ENCODE assay signal across 25 cellular contexts in genomic region chr17:78589031-78589675, GRCh38. TPM values are rescaled to one million over a fixed set of nuclear protein-coding genes. Genes with fewer than 3 reads are reported as not detected.
DNase-seq lines count a peak whose midpoint lies in the region; ATAC-seq and TF ChIP-seq lines count a peak whose summit lies in the region.
"Had no signal": no experiment of that assay in that cellular context is flagged by ENCODE, and none has a peak within 500 bp of the region (broad histone marks: within the 10 kb centered on the region; RNA-seq: fewer than 3 reads in every experiment).

No MANE protein-coding gene starts in this region.

- H2AFZ ChIP-seq in hepatocyte (no peak overlapping the region), smooth muscle cell (ENCODE audit: low read depth) (no peak overlapping the region)

- H3K4me1 ChIP-seq in BLaER1 treated with 17β-estradiol and CSF1 and Interleukin-3, amounts not matched to agents 10 nM and 100 nM = peaks cover 65 to 90% (median 80%) of the 10 kb centered on the region in 10 experiments
- H3K4me1 ChIP-seq in RWPE2 (ENCODE audit: insufficient read depth, poor library complexity, severe bottlenecking) (peaks cover 21% of the 10 kb centered on the region), hepatocyte (ENCODE audit: insufficient read depth) (peaks cover 18% of the 10 kb centered on the region), smooth muscle cell (ENCODE audit: low read depth) (peaks cover 4% of the 10 kb centered on the region)

- WGBS in hepatocyte (ENCODE audit: low lambda C conversion rate, missing lambda C conversion rate) = 90% methylated on average over 18 of the region's 18 CpGs
- WGBS in smooth muscle cell (ENCODE audit: low lambda C conversion rate) = 73% methylated on average over 18 of the region's 18 CpGs

- peak overlapping the region; percentile 86 to 98 (median 95); a peak in 20 of 22 replicates for H3K27ac ChIP-seq in BLaER1 treated with 17β-estradiol and CSF1 and Interleukin-3, amounts not matched to agents 10 nM and 100 nM
- peak overlapping the region; percentile 98 for H3K27ac ChIP-seq in RWPE2 (ENCODE audit: poor library complexity, severe bottlenecking)
- peak overlapping the region; percentile 34 for H3K27ac ChIP-seq in hepatocyte
- peak overlapping the region; percentile 44 for H3K27ac ChIP-seq in smooth muscle cell (ENCODE audit: low read depth)
- H3K27ac ChIP-seq: C4-2B, SK-N-MC had no signal

- no peaks in the 10 kb centered on the region for H3K27me3 ChIP-seq in BLaER1 treated with 17β-estradiol and CSF1 and Interleukin-3, amounts not matched to agents 10 nM and 100 nM
- H3K27me3 ChIP-seq in RWPE2 (ENCODE audit: insufficient read depth, poor library complexity, severe bottlenecking) (no peaks in the 10 kb centered on the region), hepatocyte (no peaks in the 10 kb centered on the region), smooth muscle cell (ENCODE audit: low read depth) (no peaks in the 10 kb centered on the region)

- TF ChIP-seq CTCF in RWPE2 (IDR thresholded peaks at IDR 0.05; ENCODE audit: poor library complexity, severe bottlenecking) = no peak
- no peak for TF ChIP-seq CTCF in hepatocyte (IDR thresholded peaks at IDR 0.05; ENCODE audit: poor library complexity)
- TF ChIP-seq CTCF in smooth muscle cell (IDR thresholded peaks at IDR 0.05; ENCODE audit: borderline replicate concordance, insufficient read depth, poor library complexity, severe bottlenecking) = no peak

- no peak for ATAC-seq in RWPE2 (ENCODE audit: low read depth)
- ATAC-seq: GM12878, HCT116 had no signal

- H3K9me2 ChIP-seq in hepatocyte (replicated peaks; ENCODE audit: insufficient read depth) = no peaks in the 10 kb centered on the region

- H3K9me3 ChIP-seq in BLaER1 treated with 17β-estradiol and CSF1 and Interleukin-3, amounts not matched to agents 10 nM and 100 nM (replicated peaks in 1 of 11) = peaks cover 0 to 8% (median 0%) of the 10 kb centered on the region in 11 experiments; a peak in 4 of 22 replicates
- H3K9me3 ChIP-seq in RWPE2 (ENCODE audit: severe bottlenecking) = no peaks in the 10 kb centered on the region
- no peaks in the 10 kb centered on the region for H3K9me3 ChIP-seq in hepatocyte (ENCODE audit: low read depth)
- no peaks in the 10 kb centered on the region for H3K9me3 ChIP-seq in smooth muscle cell (replicated peaks; ENCODE audit: low read depth)

- H4K20me1 ChIP-seq in BLaER1 treated with 17β-estradiol and CSF1 and Interleukin-3, amounts not matched to agents 10 nM and 100 nM = no peaks in the 10 kb centered on the region
- no peaks in the 10 kb centered on the region for H4K20me1 ChIP-seq in hepatocyte (ENCODE audit: insufficient read depth, poor library complexity, severe bottlenecking)
- no peaks in the 10 kb centered on the region for H4K20me1 ChIP-seq in smooth muscle cell (ENCODE audit: low read depth)

- no peak for DNase-seq in RWPE2 (ENCODE audit: low spot score)
- no peak for DNase-seq in hepatocyte (ENCODE audit: low spot score)
- DNase-seq in smooth muscle cell (lab: John Stamatoyannopoulos, UW; ENCODE audit: unreplicated experiment) = no peak
- DNase-seq in KG1 (lab: John Stamatoyannopoulos, UW) = no peak
- no peak for DNase-seq in NCI-H748 treated with DMSO at 0.1 percent for 48 hours (lab: John Stamatoyannopoulos, UW)
- DNase-seq in NCI-H2081 (lab: John Stamatoyannopoulos, UW) = no peak
- DNase-seq: AML-193, DMS 273 treated with DMSO at 0.1 percent for 48 hours, DMS79, EL, GDM1, Kasumi-1, NCI-H1092 treated with DMSO at 0.1 percent for 48 hours, NCI-H1436, NCI-H187, NCI-H2107, NCI-H446, NCI-H524 treated with DMSO at 0.1 percent for 48 hours, SIG-M5 had no signal

- peak overlapping the region in 9 of 11 experiments; percentile 71 to 88 (median 82); a peak in 17 of 22 replicates for H3K9ac ChIP-seq in BLaER1 treated with 17β-estradiol and CSF1 and Interleukin-3, amounts not matched to agents 10 nM and 100 nM
- no peak overlapping the region for H3K9ac ChIP-seq in smooth muscle cell (ENCODE audit: low read depth)

- H3K79me2 ChIP-seq in hepatocyte (no peaks in the 10 kb centered on the region), smooth muscle cell (ENCODE audit: low read depth) (no peaks in the 10 kb centered on the region)

- no peak overlapping the region for H3K4me3 ChIP-seq in BLaER1 treated with 17β-estradiol and CSF1 and Interleukin-3, amounts not matched to agents 10 nM and 100 nM
- H3K4me3 ChIP-seq in RWPE2 (ENCODE audit: severe bottlenecking) = no peak overlapping the region
- H3K4me3 ChIP-seq in hepatocyte = no peak overlapping the region
- no peak overlapping the region for H3K4me3 ChIP-seq in smooth muscle cell
- H3K4me3 ChIP-seq: GM12878, SK-N-MC had no signal

- no peaks in the 10 kb centered on the region for H3K36me3 ChIP-seq in BLaER1 treated with 17β-estradiol and CSF1 and Interleukin-3, amounts not matched to agents 10 nM and 100 nM
- H3K36me3 ChIP-seq in RWPE2 (ENCODE audit: low read depth) = no peaks in the 10 kb centered on the region
- no peaks in the 10 kb centered on the region for H3K36me3 ChIP-seq in hepatocyte (replicated peaks; ENCODE audit: insufficient read depth, low read depth)
- H3K36me3 ChIP-seq in smooth muscle cell (ENCODE audit: low read depth) = no peaks in the 10 kb centered on the region

- peaks cover 9% of the 10 kb centered on the region for H3F3A ChIP-seq in smooth muscle cell (ENCODE audit: low read depth)

- peak overlapping the region; percentile 65 to 96 (median 94) for H3K4me2 ChIP-seq in BLaER1 treated with 17β-estradiol and CSF1 and Interleukin-3, amounts not matched to agents 10 nM and 100 nM
- no peak overlapping the region for H3K4me2 ChIP-seq in hepatocyte
- peak overlapping the region; percentile 15 for H3K4me2 ChIP-seq in smooth muscle cell

RNA-seq across cellular contexts. Expression of gene DNAH17, which starts 12.0 kb away (rescaled TPM):
- total RNA-seq in hepatocyte (0.16 and 0.20 TPM in 2 replicates), smooth muscle cell (0.18 and 0.27 TPM in 2 replicates)
- polyA plus RNA-seq in hepatocyte (1.5 and 4.4 TPM in 2 replicates), smooth muscle cell (0.98 and 4.2 TPM in 2 replicates)
- polyA plus RNA-seq: CD8-positive, alpha-beta memory T cell had no signal

Comparison
In these comparisons a context has a peak if more than half of its experiments do, and no peak if none do; other contexts are left out.
1. H3K27ac ChIP-seq: peak in every context shown above with its lines; median percentile 98 in RWPE2; 95 in BLaER1 treated with 17β-estradiol and CSF1 and Interleukin-3, amounts not matched to agents 10 nM and 100 nM; 44 in smooth muscle cell; 34 in hepatocyte.